8 cellular contexts compared by ENCODE assay signal in the genomic region with DNA sequence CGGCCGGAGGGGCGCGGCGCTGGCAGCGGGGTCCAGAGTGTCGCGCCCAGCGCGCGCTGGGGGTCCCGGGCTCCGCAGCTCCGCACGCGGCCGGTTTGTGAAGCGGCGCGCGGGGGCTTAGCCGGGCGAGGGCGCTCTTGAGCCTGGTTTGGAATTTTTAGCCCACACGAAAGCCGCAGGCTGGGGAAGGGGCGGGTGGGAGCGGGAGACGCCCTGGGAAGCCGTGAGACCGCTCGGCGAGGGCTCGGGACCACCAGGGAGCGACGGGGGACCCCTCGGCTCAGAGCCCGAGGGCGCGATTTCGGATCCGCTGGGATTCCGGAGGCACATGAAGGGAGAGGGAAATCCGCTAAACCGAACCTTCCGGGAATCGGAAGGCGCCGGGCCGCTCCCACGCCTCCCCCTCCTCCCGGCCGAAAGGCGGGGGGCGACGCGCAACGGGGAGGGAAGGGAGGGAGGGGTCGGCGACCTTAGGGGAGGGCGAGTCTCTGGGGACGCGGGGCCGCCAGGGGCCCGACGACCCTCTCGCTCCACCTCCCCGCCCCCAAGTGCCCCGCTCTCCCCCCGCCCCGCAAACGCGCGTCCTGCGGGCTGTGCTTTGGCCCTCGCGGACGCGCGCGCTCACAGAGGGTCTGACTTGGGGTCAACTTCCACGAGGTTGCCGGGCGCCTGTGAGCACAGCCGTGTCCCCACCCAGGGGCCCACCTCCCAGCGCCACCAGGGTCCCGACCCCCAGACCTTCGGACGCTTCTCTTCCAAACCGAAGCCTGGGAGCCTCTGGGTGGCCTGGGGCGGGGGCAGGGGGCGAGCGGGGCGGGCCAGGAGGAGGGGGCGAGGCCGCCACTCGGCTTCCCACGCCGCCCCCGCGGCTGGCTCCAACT.
DNase-seq lines count a peak whose midpoint lies in the region; ATAC-seq and TF ChIP-seq lines count a peak whose summit lies in the region.

No MANE protein-coding gene starts in this region.

- peak; percentile 37 to 75 (median 74) for DNase-seq in NCI-H1417 (lab: John Stamatoyannopoulos, UW)
- no peak for DNase-seq in NCI-H1417 treated with DMSO at 0.1 percent for 48 hours (lab: John Stamatoyannopoulos, UW)
- peak; percentile 30 for DNase-seq in NCI-H345 treated with DMSO at 0.1 percent for 48 hours (lab: John Stamatoyannopoulos, UW; ENCODE audit: unreplicated experiment)
- DNase-seq in activated T-cell treated with anti-CD3 and anti-CD28 coated beads, Interleukin-2, amount 50 U/mL, for 1 hour = peak; percentile 69
- peak; percentile 50 for DNase-seq in fibroblast of mammary gland (ENCODE audit: low read depth)
- peak; percentile 95 for DNase-seq in nephron progenitor cell
- DNase-seq in stromal cell of bone marrow (ENCODE audit: low read depth) = peak; percentile 31

- peak; percentile 53 for TF ChIP-seq CTCF in fibroblast of mammary gland (conservative IDR thresholded peaks at IDR 0.05; ENCODE audit: control insufficient read depth, insufficient read depth, low read depth, low read length)
- peak; percentile 68 for TF ChIP-seq CTCF in nephron progenitor cell (IDR thresholded peaks at IDR 0.05)

- H3K9me3 Mint-ChIP-seq in nephron progenitor cell = peaks cover 7% of the 10 kb centered on the region

- peaks cover 43% of the 10 kb centered on the region for H3K27me3 Mint-ChIP-seq in nephron progenitor cell (ENCODE audit: low read depth, poor library complexity)

- H3K36me3 Mint-ChIP-seq in nephron progenitor cell (ENCODE audit: low read depth) = no peaks in the 10 kb centered on the region

- ATAC-seq in HG03135 (IDR thresholded peaks at IDR 0.05; ENCODE audit: unreplicated experiment) = no peak

- H3K4me3 ChIP-seq in fibroblast of mammary gland (ENCODE audit: control insufficient read depth, low read depth, low read length) = peak overlapping the region; percentile 51

- H3K27ac Mint-ChIP-seq in nephron progenitor cell = no peak overlapping the region

- peak overlapping the region; percentile 64 for H3K4me3 Mint-ChIP-seq in nephron progenitor cell

- peaks cover 14% of the 10 kb centered on the region for H3K4me1 Mint-ChIP-seq in nephron progenitor cell
